In genomic region chr1:36134805-36135339, GRCh38 we compare ENCODE assay signal across 8 cellular contexts. TPM values are rescaled to one million over a fixed set of nuclear protein-coding genes. Genes with fewer than 3 reads are reported as not detected.
DNase-seq lines count a peak whose midpoint lies in the region; ATAC-seq, FAIRE-seq and TF ChIP-seq lines count a peak whose summit lies in the region.

No MANE protein-coding gene starts in this region.

- H3K27ac Mint-ChIP-seq in activated T-helper 2 cell treated with anti-CD3 and anti-CD28 coated beads, Interferon-gamma antibody, Interleukin-2, Interleukin-4, amounts not matched to agents 10 μg/mL and 5 μg/mL and 100 μg/mL, durations not matched to agents 14 hours and 24 hours and 36 hours: no peak overlapping the region

- no peaks in the 10 kb centered on the region for H3K9me3 ChIP-seq in stomach smooth muscle (ENCODE audit: control insufficient read depth in 2 of 2, low read length in 2 of 2)

- H3K27ac ChIP-seq in layer of hippocampus (ENCODE audit: low read depth, low read length) (peak overlapping the region; percentile 8), stomach smooth muscle (ENCODE audit: low read length) (peak overlapping the region; percentile 53)

- H3K36me3 Mint-ChIP-seq in activated T-helper 2 cell treated with anti-CD3 and anti-CD28 coated beads, Interferon-gamma antibody, Interleukin-2, Interleukin-4, amounts not matched to agents 10 μg/mL and 5 μg/mL and 100 μg/mL, durations not matched to agents 14 hours and 24 hours and 36 hours (ENCODE audit: low read depth): peaks cover 23% of the 10 kb centered on the region

- H3K27me3 ChIP-seq in layer of hippocampus (ENCODE audit: control insufficient read depth, insufficient read depth, low read length) (no peaks in the 10 kb centered on the region), stomach smooth muscle (ENCODE audit: control insufficient read depth in 1 of 2, insufficient read depth in 2 of 2, low read length in 2 of 2) (no peaks in the 10 kb centered on the region)

- no peaks in the 10 kb centered on the region for H3K27me3 Mint-ChIP-seq in activated T-helper 2 cell treated with anti-CD3 and anti-CD28 coated beads, Interferon-gamma antibody, Interleukin-2, Interleukin-4, amounts not matched to agents 10 μg/mL and 5 μg/mL and 100 μg/mL, durations not matched to agents 14 hours and 24 hours and 36 hours (ENCODE audit: low read depth)

- DNase-seq in C1 segment of cervical spinal cord (lab: John Stamatoyannopoulos, UW) (peak in 10 of 14 donors; percentile 31 to 71 (median 38)), GM19239 (ENCODE audit: insufficient read length, low spot score) (no peak), RPMI7951 (ENCODE audit: low read depth) (peak; percentile 61), cardiac fibroblast (ENCODE audit: low read depth in 2 of 2) (peak; percentile 61 to 66)
- DNase-seq in activated T-helper 2 cell treated with anti-CD3 and anti-CD28 coated beads, Interferon-gamma antibody, Interleukin-2, Interleukin-4, amounts not matched to agents 10 μg/mL and 5 μg/mL and 100 μg/mL, durations not matched to agents 14 hours and 24 hours and 36 hours (ENCODE audit: low spot score): no peak

- peaks cover 32% of the 10 kb centered on the region for H3K4me1 ChIP-seq in stomach smooth muscle (ENCODE audit: control insufficient read depth, insufficient read depth, low read length)

- H3K9ac ChIP-seq in stomach smooth muscle (ENCODE audit: low read length in 2 of 2): peak overlapping the region in 1 of 2 donors; percentile 52

- TF ChIP-seq CTCF in cardiac fibroblast (IDR thresholded peaks at IDR 0.05; ENCODE audit: low read depth, low read length): peak; percentile 72

- peaks cover 7% of the 10 kb centered on the region for H3K4me1 Mint-ChIP-seq in activated T-helper 2 cell treated with anti-CD3 and anti-CD28 coated beads, Interferon-gamma antibody, Interleukin-2, Interleukin-4, amounts not matched to agents 10 μg/mL and 5 μg/mL and 100 μg/mL, durations not matched to agents 14 hours and 24 hours and 36 hours (ENCODE audit: low read depth)

- H3K9me3 Mint-ChIP-seq in activated T-helper 2 cell treated with anti-CD3 and anti-CD28 coated beads, Interferon-gamma antibody, Interleukin-2, Interleukin-4, amounts not matched to agents 10 μg/mL and 5 μg/mL and 100 μg/mL, durations not matched to agents 14 hours and 24 hours and 36 hours: no peaks in the 10 kb centered on the region

- intact Hi-C loops in activated T-helper 2 cell treated with anti-CD3 and anti-CD28 coated beads, Interferon-gamma antibody, Interleukin-2, Interleukin-4, amounts not matched to agents 10 μg/mL and 5 μg/mL and 100 μg/mL, durations not matched to agents 14 hours and 24 hours and 36 hours (cut with micrococcal nuclease): loop anchor here (1.0 kb wide), 1 partner anchor 36 kb away; no protein-coding TSS in a partner anchor

- H3K36me3 ChIP-seq in stomach smooth muscle (ENCODE audit: control insufficient read depth in 2 of 2, insufficient read depth in 2 of 2, low read length in 2 of 2): peaks cover 16 to 18% of the 10 kb centered on the region in 2 donors

- no peak for ATAC-seq in GM21360 (IDR thresholded peaks at IDR 0.05; ENCODE audit: unreplicated experiment)

- no peak overlapping the region for H3K4me3 Mint-ChIP-seq in activated T-helper 2 cell treated with anti-CD3 and anti-CD28 coated beads, Interferon-gamma antibody, Interleukin-2, Interleukin-4, amounts not matched to agents 10 μg/mL and 5 μg/mL and 100 μg/mL, durations not matched to agents 14 hours and 24 hours and 36 hours (ENCODE audit: low read depth)

- FAIRE-seq in GM19239 (lab: Jason Lieb, UNC): peak; percentile 39

- no peak overlapping the region for H3K4me3 ChIP-seq in cardiac fibroblast (replicated peaks in 1 of 2; ENCODE audit: low read depth in 2 of 2, low read length in 2 of 2)
- no peak overlapping the region for H3K4me3 ChIP-seq in stomach smooth muscle (ENCODE audit: low read length in 2 of 2)

RNA-seq across cellular contexts. Expression of gene COL8A2, which starts 9.8 kb away (rescaled TPM):
- total RNA-seq in RPMI7951 (2014; rRNA removed; shearing (Covaris generic)): 0.88 and 0.96 TPM in 2 replicates
- total RNA-seq in activated T-helper 2 cell treated with anti-CD3 and anti-CD28 coated beads, Interferon-gamma antibody, Interleukin-2, Interleukin-4, amounts not matched to agents 10 μg/mL and 5 μg/mL and 100 μg/mL, durations not matched to agents 14 hours and 24 hours and 36 hours: not detected in 2 replicates

RNA-seq across cellular contexts. Expression of gene TRAPPC3, which starts 14.4 kb away (rescaled TPM):
- total RNA-seq in RPMI7951 (2014; rRNA removed; shearing (Covaris generic)): 78.2 and 125 TPM in 2 replicates
- total RNA-seq in activated T-helper 2 cell treated with anti-CD3 and anti-CD28 coated beads, Interferon-gamma antibody, Interleukin-2, Interleukin-4, amounts not matched to agents 10 μg/mL and 5 μg/mL and 100 μg/mL, durations not matched to agents 14 hours and 24 hours and 36 hours: 68.4 and 71.5 TPM in 2 replicates

RNA-seq across cellular contexts. Expression of gene MAP7D1, which starts 21.1 kb away (rescaled TPM):
- 82.4 and 107 TPM in 2 replicates for total RNA-seq in RPMI7951 (2014; rRNA removed; shearing (Covaris generic))
- 162 and 172 TPM in 2 replicates for total RNA-seq in activated T-helper 2 cell treated with anti-CD3 and anti-CD28 coated beads, Interferon-gamma antibody, Interleukin-2, Interleukin-4, amounts not matched to agents 10 μg/mL and 5 μg/mL and 100 μg/mL, durations not matched to agents 14 hours and 24 hours and 36 hours

RNA-seq across cellular contexts. Expression of gene ADPRS, which starts 46.2 kb away (rescaled TPM):
- 53.9 and 65.9 TPM in 2 replicates for total RNA-seq in RPMI7951 (2014; rRNA removed; shearing (Covaris generic))
- total RNA-seq in activated T-helper 2 cell treated with anti-CD3 and anti-CD28 coated beads, Interferon-gamma antibody, Interleukin-2, Interleukin-4, amounts not matched to agents 10 μg/mL and 5 μg/mL and 100 μg/mL, durations not matched to agents 14 hours and 24 hours and 36 hours: 33.6 and 35.3 TPM in 2 replicates

RNA-seq across cellular contexts. Expression of gene TEKT2, which starts 51.0 kb away (rescaled TPM):
- total RNA-seq in RPMI7951 (2014; rRNA removed; shearing (Covaris generic)): 0.20 TPM in 1 of 2 replicates, not detected in the other
- 0.18 and 0.21 TPM in 2 replicates for total RNA-seq in activated T-helper 2 cell treated with anti-CD3 and anti-CD28 coated beads, Interferon-gamma antibody, Interleukin-2, Interleukin-4, amounts not matched to agents 10 μg/mL and 5 μg/mL and 100 μg/mL, durations not matched to agents 14 hours and 24 hours and 36 hours

Comparison
In these comparisons a context has a peak if more than half of its experiments do, and no peak if none do; other contexts are left out.
1. DNase-seq: peak in C1 segment of cervical spinal cord (10 of 14), RPMI7951 (single experiment) and cardiac fibroblast (2 of 2); none in GM19239 (single experiment) and activated T-helper 2 cell treated with anti-CD3 and anti-CD28 coated beads, Interferon-gamma antibody, Interleukin-2, Interleukin-4, amounts not matched to agents 10 μg/mL and 5 μg/mL and 100 μg/mL, durations not matched to agents 14 hours and 24 hours and 36 hours (single experiment).